ENCODE assay signal across 1 cellular context in genomic region chr16:85422374-85423185, GRCh38.
A peak's percentile ranks its signal among the peaks of the same experiment; 100 is the strongest.
TF ChIP-seq lines count a peak whose summit lies in the region.

No MANE protein-coding gene starts in this region.

TF ChIP-seq in HepG2, 621 proteins besides CTCF, POLR2A, EP300 and RAD21 (continued from another document and continues in another):
- TF ChIP-seq, protein P1, sequence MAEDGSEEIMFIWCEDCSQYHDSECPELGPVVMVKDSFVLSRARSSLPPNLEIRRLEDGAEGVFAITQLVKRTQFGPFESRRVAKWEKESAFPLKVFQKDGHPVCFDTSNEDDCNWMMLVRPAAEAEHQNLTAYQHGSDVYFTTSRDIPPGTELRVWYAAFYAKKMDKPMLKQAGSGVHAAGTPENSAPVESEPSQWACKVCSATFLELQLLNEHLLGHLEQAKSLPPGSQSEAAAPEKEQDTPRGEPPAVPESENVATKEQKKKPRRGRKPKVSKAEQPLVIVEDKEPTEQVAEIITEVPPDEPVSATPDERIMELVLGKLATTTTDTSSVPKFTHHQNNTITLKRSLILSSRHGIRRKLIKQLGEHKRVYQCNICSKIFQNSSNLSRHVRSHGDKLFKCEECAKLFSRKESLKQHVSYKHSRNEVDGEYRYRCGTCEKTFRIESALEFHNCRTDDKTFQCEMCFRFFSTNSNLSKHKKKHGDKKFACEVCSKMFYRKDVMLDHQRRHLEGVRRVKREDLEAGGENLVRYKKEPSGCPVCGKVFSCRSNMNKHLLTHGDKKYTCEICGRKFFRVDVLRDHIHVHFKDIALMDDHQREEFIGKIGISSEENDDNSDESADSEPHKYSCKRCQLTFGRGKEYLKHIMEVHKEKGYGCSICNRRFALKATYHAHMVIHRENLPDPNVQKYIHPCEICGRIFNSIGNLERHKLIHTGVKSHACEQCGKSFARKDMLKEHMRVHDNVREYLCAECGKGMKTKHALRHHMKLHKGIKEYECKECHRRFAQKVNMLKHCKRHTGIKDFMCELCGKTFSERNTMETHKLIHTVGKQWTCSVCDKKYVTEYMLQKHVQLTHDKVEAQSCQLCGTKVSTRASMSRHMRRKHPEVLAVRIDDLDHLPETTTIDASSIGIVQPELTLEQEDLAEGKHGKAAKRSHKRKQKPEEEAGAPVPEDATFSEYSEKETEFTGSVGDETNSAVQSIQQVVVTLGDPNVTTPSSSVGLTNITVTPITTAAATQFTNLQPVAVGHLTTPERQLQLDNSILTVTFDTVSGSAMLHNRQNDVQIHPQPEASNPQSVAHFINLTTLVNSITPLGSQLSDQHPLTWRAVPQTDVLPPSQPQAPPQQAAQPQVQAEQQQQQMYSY (CRISPR knock-in tag; IDR thresholded peaks at IDR 0.05), result no peak
- TF ChIP-seq STAT6 (CRISPR knock-in tag; IDR thresholded peaks at IDR 0.05; ENCODE audit: borderline replicate concordance) (peak; percentile 86; the same call in 1 of the 2 replicates), MATR3 (CRISPR knock-in tag; IDR thresholded peaks at IDR 0.05) (no peak), KAT2B (IDR thresholded peaks at IDR 0.05; ENCODE audit: borderline replicate concordance, low read depth, low read length) (no peak), ARNTL (CRISPR knock-in tag; IDR thresholded peaks at IDR 0.05) (peak; percentile 95), RNF2 (conservative IDR thresholded peaks at IDR 0.05; ENCODE audit: low read depth) (0 out of 2 replicates have a peak, but pooled peaks have one; percentile 30), SIX1 (CRISPR knock-in tag; IDR thresholded peaks at IDR 0.05; ENCODE audit: borderline replicate concordance) (peak; percentile 62; the same call in 1 of the 2 replicates), ZNF562 (CRISPR knock-in tag; IDR thresholded peaks at IDR 0.05; ENCODE audit: borderline replicate concordance) (no peak), ZNF382 (CRISPR knock-in tag; IDR thresholded peaks at IDR 0.05; ENCODE audit: borderline replicate concordance) (no peak), ZSCAN29 (CRISPR knock-in tag; conservative IDR thresholded peaks at IDR 0.05) (peak; percentile 86), ZNF329 (CRISPR knock-in tag; IDR thresholded peaks at IDR 0.05; ENCODE audit: low read depth) (peak; percentile 100), ZNF318 (CRISPR knock-in tag; IDR thresholded peaks at IDR 0.05) (no peak; the same call in 1 of the 2 replicates), SMAD9 (CRISPR knock-in tag; IDR thresholded peaks at IDR 0.05) (no peak), ZFX (CRISPR knock-in tag; IDR thresholded peaks at IDR 0.05; ENCODE audit: low read depth) (peak; percentile 77; the same call in 1 of the 2 replicates), ZNF264 (CRISPR knock-in tag; IDR thresholded peaks at IDR 0.05) (peak; percentile 99), NAIF1 (CRISPR knock-in tag; IDR thresholded peaks at IDR 0.05; ENCODE audit: borderline replicate concordance) (no peak; the same call in 1 of the 2 replicates), NCOA5 (CRISPR knock-in tag; IDR thresholded peaks at IDR 0.05) (no peak), MAZ (IDR thresholded peaks at IDR 0.05; ENCODE audit: borderline replicate concordance, low read depth, low read length) (peak; percentile 45; the same call in 1 of the 2 replicates), MAZ (CRISPR knock-in tag; IDR thresholded peaks at IDR 0.05; ENCODE audit: low read depth) (peak; percentile 92), KLF6 (CRISPR knock-in tag; IDR thresholded peaks at IDR 0.05) (peak; percentile 68; the same call in 1 of the 2 replicates)
- TF ChIP-seq, protein P2, sequence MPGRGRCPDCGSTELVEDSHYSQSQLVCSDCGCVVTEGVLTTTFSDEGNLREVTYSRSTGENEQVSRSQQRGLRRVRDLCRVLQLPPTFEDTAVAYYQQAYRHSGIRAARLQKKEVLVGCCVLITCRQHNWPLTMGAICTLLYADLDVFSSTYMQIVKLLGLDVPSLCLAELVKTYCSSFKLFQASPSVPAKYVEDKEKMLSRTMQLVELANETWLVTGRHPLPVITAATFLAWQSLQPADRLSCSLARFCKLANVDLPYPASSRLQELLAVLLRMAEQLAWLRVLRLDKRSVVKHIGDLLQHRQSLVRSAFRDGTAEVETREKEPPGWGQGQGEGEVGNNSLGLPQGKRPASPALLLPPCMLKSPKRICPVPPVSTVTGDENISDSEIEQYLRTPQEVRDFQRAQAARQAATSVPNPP (CRISPR knock-in tag; IDR thresholded peaks at IDR 0.05), result 0 out of 2 replicates have a peak, but pooled peaks have one; percentile 47
- TF ChIP-seq, protein P3, sequence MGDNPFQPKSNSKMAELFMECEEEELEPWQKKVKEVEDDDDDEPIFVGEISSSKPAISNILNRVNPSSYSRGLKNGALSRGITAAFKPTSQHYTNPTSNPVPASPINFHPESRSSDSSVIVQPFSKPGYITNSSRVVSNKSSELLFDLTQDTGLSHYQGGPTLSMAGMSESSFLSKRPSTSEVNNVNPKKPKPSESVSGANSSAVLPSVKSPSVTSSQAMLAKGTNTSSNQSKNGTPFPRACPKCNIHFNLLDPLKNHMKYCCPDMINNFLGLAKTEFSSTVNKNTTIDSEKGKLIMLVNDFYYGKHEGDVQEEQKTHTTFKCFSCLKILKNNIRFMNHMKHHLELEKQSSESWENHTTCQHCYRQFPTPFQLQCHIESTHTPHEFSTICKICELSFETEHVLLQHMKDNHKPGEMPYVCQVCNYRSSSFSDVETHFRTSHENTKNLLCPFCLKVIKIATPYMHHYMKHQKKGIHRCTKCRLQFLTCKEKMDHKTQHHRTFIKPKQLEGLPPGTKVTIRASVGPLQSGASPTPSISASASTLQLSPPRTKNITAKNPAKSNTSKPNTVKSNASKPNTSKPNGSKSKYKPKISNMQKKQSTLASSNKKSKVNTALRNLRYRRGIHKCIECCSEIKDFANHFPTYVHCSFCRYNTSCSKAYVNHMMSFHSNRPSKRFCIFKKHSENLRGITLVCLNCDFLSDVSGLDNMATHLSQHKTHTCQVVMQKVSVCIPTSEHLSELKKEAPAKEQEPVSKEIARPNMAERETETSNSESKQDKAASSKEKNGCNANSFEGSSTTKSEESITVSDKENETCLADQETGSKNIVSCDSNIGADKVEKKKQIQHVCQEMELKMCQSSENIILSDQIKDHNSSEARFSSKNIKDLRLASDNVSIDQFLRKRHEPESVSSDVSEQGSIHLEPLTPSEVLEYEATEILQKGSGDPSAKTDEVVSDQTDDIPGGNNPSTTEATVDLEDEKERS (CRISPR knock-in tag; IDR thresholded peaks at IDR 0.05), result peak; percentile 96
- TF ChIP-seq, protein P4, sequence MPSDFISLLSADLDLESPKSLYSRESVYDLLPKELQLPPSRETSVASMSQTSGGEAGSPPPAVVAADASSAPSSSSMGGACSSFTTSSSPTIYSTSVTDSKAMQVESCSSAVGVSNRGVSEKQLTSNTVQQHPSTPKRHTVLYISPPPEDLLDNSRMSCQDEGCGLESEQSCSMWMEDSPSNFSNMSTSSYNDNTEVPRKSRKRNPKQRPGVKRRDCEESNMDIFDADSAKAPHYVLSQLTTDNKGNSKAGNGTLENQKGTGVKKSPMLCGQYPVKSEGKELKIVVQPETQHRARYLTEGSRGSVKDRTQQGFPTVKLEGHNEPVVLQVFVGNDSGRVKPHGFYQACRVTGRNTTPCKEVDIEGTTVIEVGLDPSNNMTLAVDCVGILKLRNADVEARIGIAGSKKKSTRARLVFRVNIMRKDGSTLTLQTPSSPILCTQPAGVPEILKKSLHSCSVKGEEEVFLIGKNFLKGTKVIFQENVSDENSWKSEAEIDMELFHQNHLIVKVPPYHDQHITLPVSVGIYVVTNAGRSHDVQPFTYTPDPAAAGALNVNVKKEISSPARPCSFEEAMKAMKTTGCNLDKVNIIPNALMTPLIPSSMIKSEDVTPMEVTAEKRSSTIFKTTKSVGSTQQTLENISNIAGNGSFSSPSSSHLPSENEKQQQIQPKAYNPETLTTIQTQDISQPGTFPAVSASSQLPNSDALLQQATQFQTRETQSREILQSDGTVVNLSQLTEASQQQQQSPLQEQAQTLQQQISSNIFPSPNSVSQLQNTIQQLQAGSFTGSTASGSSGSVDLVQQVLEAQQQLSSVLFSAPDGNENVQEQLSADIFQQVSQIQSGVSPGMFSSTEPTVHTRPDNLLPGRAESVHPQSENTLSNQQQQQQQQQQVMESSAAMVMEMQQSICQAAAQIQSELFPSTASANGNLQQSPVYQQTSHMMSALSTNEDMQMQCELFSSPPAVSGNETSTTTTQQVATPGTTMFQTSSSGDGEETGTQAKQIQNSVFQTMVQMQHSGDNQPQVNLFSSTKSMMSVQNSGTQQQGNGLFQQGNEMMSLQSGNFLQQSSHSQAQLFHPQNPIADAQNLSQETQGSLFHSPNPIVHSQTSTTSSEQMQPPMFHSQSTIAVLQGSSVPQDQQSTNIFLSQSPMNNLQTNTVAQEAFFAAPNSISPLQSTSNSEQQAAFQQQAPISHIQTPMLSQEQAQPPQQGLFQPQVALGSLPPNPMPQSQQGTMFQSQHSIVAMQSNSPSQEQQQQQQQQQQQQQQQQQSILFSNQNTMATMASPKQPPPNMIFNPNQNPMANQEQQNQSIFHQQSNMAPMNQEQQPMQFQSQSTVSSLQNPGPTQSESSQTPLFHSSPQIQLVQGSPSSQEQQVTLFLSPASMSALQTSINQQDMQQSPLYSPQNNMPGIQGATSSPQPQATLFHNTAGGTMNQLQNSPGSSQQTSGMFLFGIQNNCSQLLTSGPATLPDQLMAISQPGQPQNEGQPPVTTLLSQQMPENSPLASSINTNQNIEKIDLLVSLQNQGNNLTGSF (CRISPR knock-in tag; IDR thresholded peaks at IDR 0.05), result peak; percentile 36; the same call in 1 of the 2 replicates
- TF ChIP-seq, protein P5, sequence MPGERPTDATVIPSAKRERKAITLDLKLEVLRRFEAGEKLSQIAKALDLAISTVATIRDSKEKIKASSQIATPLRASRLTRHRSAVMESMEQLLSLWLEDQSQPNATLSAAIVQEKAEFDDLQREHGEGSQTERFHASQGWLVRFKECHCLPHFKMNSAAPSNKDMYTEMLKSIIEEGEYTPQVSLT (CRISPR knock-in tag; IDR thresholded peaks at IDR 0.05; ENCODE audit: borderline replicate concordance, low read depth), result no peak
- TF ChIP-seq, protein P6, sequence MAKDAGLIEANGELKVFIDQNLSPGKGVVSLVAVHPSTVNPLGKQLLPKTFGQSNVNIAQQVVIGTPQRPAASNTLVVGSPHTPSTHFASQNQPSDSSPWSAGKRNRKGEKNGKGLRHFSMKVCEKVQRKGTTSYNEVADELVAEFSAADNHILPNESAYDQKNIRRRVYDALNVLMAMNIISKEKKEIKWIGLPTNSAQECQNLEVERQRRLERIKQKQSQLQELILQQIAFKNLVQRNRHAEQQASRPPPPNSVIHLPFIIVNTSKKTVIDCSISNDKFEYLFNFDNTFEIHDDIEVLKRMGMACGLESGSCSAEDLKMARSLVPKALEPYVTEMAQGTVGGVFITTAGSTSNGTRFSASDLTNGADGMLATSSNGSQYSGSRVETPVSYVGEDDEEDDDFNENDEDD (CRISPR knock-in tag; IDR thresholded peaks at IDR 0.05; ENCODE audit: borderline replicate concordance), result peak; percentile 61; the same call in 1 of the 2 replicates
